8 cellular contexts compared by ENCODE assay signal in the genomic region with DNA sequence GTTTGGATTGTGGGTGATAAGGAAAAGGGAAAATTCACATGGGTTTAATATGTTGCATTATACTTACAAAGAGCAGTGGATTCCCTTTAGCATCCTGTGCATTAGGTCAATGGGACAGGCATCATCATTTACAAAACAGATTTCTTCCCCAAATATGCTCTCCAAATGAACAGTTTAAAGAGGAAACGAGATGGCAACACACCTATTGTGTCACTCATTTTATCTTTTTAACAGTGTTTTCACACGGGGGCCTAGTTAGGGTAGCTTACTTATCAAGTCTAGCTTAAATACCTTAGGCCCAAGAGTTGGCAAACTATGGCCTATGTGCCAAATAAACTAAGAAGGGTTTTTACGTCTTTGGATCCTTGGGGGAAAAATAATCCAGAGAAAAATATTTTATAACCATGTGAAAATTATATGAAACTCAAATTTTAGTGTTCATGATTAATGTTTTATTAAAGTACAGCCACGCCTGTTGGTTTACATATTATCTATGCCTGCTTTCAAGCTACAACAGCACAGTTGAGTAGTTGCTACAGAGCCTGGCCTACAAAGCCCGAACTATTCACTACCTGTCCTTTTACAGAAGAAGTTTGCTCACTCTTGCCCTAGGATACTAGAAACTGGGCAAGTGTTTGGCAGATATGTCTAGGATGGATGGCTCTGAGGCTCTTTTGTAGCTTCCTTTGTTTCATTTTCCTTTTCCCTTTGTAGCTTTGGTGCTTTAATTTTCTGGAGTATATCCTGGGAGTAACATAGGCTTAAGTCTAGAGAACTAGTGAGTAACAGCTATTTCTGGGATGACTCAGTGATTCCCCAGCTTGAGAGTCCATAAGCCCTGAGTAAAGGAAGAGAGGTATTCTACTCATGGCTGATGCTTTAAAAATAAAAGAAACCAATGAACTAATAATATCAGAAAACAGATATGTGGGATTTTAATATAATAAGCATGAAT. TPM values are rescaled to one million over a fixed set of nuclear protein-coding genes. Genes with fewer than 3 reads are reported as not detected.
DNase-seq lines count a peak whose midpoint lies in the region; ATAC-seq and TF ChIP-seq lines count a peak whose summit lies in the region.

No MANE protein-coding gene starts in this region.

- no peak for ATAC-seq in HG03045 (IDR thresholded peaks at IDR 0.05; ENCODE audit: unreplicated experiment)
- ATAC-seq in HG03108 (IDR thresholded peaks at IDR 0.05; ENCODE audit: unreplicated experiment) = no peak

- peak overlapping the region; percentile 84 for H3K27ac ChIP-seq in neutrophil

- peak overlapping the region in 1 of 2 experiments; percentile 21 for H3K4me3 ChIP-seq in neutrophil (ENCODE audit: low read depth in 1 of 2, low read length in 1 of 2)

- H3K36me3 ChIP-seq in neutrophil = no peaks in the 10 kb centered on the region

- no peak for TF ChIP-seq CTCF in neutrophil (IDR thresholded peaks at IDR 0.05)

- H3K4me1 ChIP-seq in neutrophil (ENCODE audit: control insufficient read depth in 1 of 2, insufficient read depth in 1 of 2, low read depth in 1 of 2, low read length in 1 of 2) = peaks cover 28 to 31% of the 10 kb centered on the region in 2 experiments

- no peaks in the 10 kb centered on the region for H3K27me3 ChIP-seq in neutrophil

- H3K9me3 ChIP-seq in neutrophil = no peaks in the 10 kb centered on the region

- in situ Hi-C loops in Caki2 (cut with HindIII; ENCODE audit: low pct_unique_long_range_greater_than_20kb, low sequenced_read_pairs) = no loop called here

- DNase-seq in Caki2 (ENCODE audit: low read depth) = peak; percentile 50
- DNase-seq in M059J (ENCODE audit: low read depth) = peak; percentile 94
- DNase-seq in dedifferentiated amniotic fluid mesenchymal stem cell (ENCODE audit: extremely low spot score) = peak; percentile 69
- DNase-seq in NCI-H345 (lab: John Stamatoyannopoulos, UW) = no peak
- no peak for DNase-seq in activated CD4-positive, alpha-beta T cell treated with anti-CD3 and anti-CD28 coated beads for 4 hours

RNA-seq across cellular contexts. Expression of a gene that starts 12.4 kb away (rescaled TPM):
- total RNA-seq in Caki2 (2014; rRNA removed; shearing (Covaris generic); ENCODE audit: low replicate concordance) = 46.4 and 57.5 TPM in 2 replicates
- 106 and 123 TPM in 2 replicates for total RNA-seq in M059J (2014; rRNA removed; shearing (Covaris generic))

Comparison
In these comparisons a context has a peak if more than half of its experiments do, and no peak if none do; other contexts are left out.
1. DNase-seq: peak in Caki2 (single experiment), M059J (single experiment) and dedifferentiated amniotic fluid mesenchymal stem cell (single experiment); none in NCI-H345 (single experiment) and activated CD4-positive, alpha-beta T cell treated with anti-CD3 and anti-CD28 coated beads for 4 hours (0 of 2).